8 cellular contexts compared by ENCODE assay signal in genomic region chr4:6250235-6250983, GRCh38. TPM values are rescaled to one million over a fixed set of nuclear protein-coding genes. Genes with fewer than 3 reads are reported as not detected.
DNase-seq lines count a peak whose midpoint lies in the region; ATAC-seq and TF ChIP-seq lines count a peak whose summit lies in the region.

No MANE protein-coding gene starts in this region.

- no peak overlapping the region for H3K4me3 ChIP-seq in cardiac muscle cell

- H3K27me3 ChIP-seq in cardiac muscle cell, result peaks cover 8% of the 10 kb centered on the region

- H3K36me3 Mint-ChIP-seq in endothelial cell (ENCODE audit: low read depth, unreplicated experiment), result no peaks in the 10 kb centered on the region

- peak; percentile 72 for TF ChIP-seq CTCF in cardiac muscle cell (IDR thresholded peaks at IDR 0.05; ENCODE audit: low read depth, low read length)
- TF ChIP-seq CTCF in endothelial cell (IDR thresholded peaks at IDR 0.05; ENCODE audit: unreplicated experiment), result peak; percentile 97

- no peak overlapping the region for H3K27ac ChIP-seq in cardiac muscle cell

- H3K9me3 ChIP-seq in cardiac muscle cell (ENCODE audit: low read depth), result no peaks in the 10 kb centered on the region

- H3K36me3 ChIP-seq in cardiac muscle cell, result no peaks in the 10 kb centered on the region

- H3K4me3 Mint-ChIP-seq in endothelial cell (ENCODE audit: unreplicated experiment), result no peak overlapping the region

- H3K9me3 Mint-ChIP-seq in endothelial cell (ENCODE audit: unreplicated experiment), result no peaks in the 10 kb centered on the region

- DNase-seq in cardiac muscle cell (ENCODE audit: low read depth in 1 of 2, low spot score in 1 of 2) (peak; percentile 74 to 77), cardiac septum (ENCODE audit: low spot score) (no peak), M059J (ENCODE audit: low read depth) (peak; percentile 63), SK-N-DZ (ENCODE audit: low spot score) (peak; percentile 69), endothelial cell (ENCODE audit: low spot score) (peak; percentile 60), middle frontal gyrus (ENCODE audit: extremely low spot score, low spot score) (peak; percentile 81)

- peaks cover 3% of the 10 kb centered on the region for H3K4me1 Mint-ChIP-seq in endothelial cell (ENCODE audit: unreplicated experiment)

- H3K27me3 Mint-ChIP-seq in endothelial cell (ENCODE audit: unreplicated experiment), result peaks cover 2% of the 10 kb centered on the region

- H3K4me1 ChIP-seq in cardiac muscle cell (ENCODE audit: low read depth), result no peaks in the 10 kb centered on the region

- no peak overlapping the region for H3K27ac Mint-ChIP-seq in endothelial cell (ENCODE audit: unreplicated experiment)

- intact Hi-C loops in cardiac septum (cut with DNase I), result loop anchor here (1.0 kb wide), 1 partner anchor 77 kb away; no protein-coding TSS in a partner anchor

- ATAC-seq in HG03439 (IDR thresholded peaks at IDR 0.05; ENCODE audit: unreplicated experiment), result no peak
- no peak for ATAC-seq in GM18907 (IDR thresholded peaks at IDR 0.05; ENCODE audit: unreplicated experiment)

RNA-seq across cellular contexts. Expression of gene WFS1, which starts 19.2 kb away (rescaled TPM):
- total RNA-seq in cardiac muscle cell (29.0 and 44.8 TPM in 2 replicates), cardiac septum (48.4 TPM), endothelial cell (ENCODE audit: unreplicated experiment) (53.2 TPM)
- 17.3 and 30.4 TPM in 2 replicates for polyA plus RNA-seq in cardiac muscle cell
- 40.8 and 56.7 TPM in 2 replicates for total RNA-seq in M059J (2014; rRNA removed; shearing (Covaris generic))
- 8.5 and 8.8 TPM in 2 replicates for polyA plus RNA-seq in SK-N-DZ (2014; cell fraction: cytosol; rRNA removed)
- 9.0 and 11.7 TPM in 2 replicates for polyA plus RNA-seq in SK-N-DZ (2014; cell fraction: nucleus; rRNA removed)

RNA-seq across cellular contexts. Expression of gene JAKMIP1, which starts 50.1 kb away (rescaled TPM):
- total RNA-seq in cardiac muscle cell, result 0.14 and 1.2 TPM in 2 replicates
- polyA plus RNA-seq in cardiac muscle cell, result 0.42 and 0.68 TPM in 2 replicates
- not detected for total RNA-seq in cardiac septum
- total RNA-seq in M059J (2014; rRNA removed; shearing (Covaris generic)), result not detected in 2 replicates
- 12.8 and 14.4 TPM in 2 replicates for polyA plus RNA-seq in SK-N-DZ (2014; cell fraction: cytosol; rRNA removed)
- polyA plus RNA-seq in SK-N-DZ (2014; cell fraction: nucleus; rRNA removed), result 11.7 and 15.7 TPM in 2 replicates
- total RNA-seq in endothelial cell (ENCODE audit: unreplicated experiment), result not detected
